ENCODE assay signal across 8 cellular contexts in genomic region chr11:38791346-38791961, GRCh38.
A peak's percentile ranks its signal among the peaks of the same experiment; 100 is the strongest.
DNase-seq lines count a peak whose midpoint lies in the region; ATAC-seq and TF ChIP-seq lines count a peak whose summit lies in the region.

No MANE protein-coding gene starts in this region.

- H3K27me3 Mint-ChIP-seq in MCF 10A (ENCODE audit: insufficient read depth, unreplicated experiment) = no peaks in the 10 kb centered on the region
- no peaks in the 10 kb centered on the region for H3K27me3 Mint-ChIP-seq in stimulated activated memory B cell treated with anti-CD40 and anti-IgM and Interleukin-4, amounts not matched to agents 10 μg/mL and 1 μg/mL and 100 μg/mL, for 72 hours

- no peaks in the 10 kb centered on the region for H3K9me3 ChIP-seq in vagina

- no peak overlapping the region for H3K27ac ChIP-seq in vagina

- H3K4me3 ChIP-seq in vagina = no peak overlapping the region

- no peaks in the 10 kb centered on the region for H3K36me3 Mint-ChIP-seq in MCF 10A (ENCODE audit: insufficient read depth, unreplicated experiment)
- no peaks in the 10 kb centered on the region for H3K36me3 Mint-ChIP-seq in stimulated activated memory B cell treated with anti-CD40 and anti-IgM and Interleukin-4, amounts not matched to agents 10 μg/mL and 1 μg/mL and 100 μg/mL, for 72 hours

- H3K4me3 Mint-ChIP-seq in MCF 10A (ENCODE audit: unreplicated experiment) = no peak overlapping the region
- no peak overlapping the region for H3K4me3 Mint-ChIP-seq in stimulated activated memory B cell treated with anti-CD40 and anti-IgM and Interleukin-4, amounts not matched to agents 10 μg/mL and 1 μg/mL and 100 μg/mL, for 72 hours

- H3K27ac Mint-ChIP-seq in MCF 10A (ENCODE audit: low read depth, unreplicated experiment) = no peak overlapping the region
- H3K27ac Mint-ChIP-seq in stimulated activated memory B cell treated with anti-CD40 and anti-IgM and Interleukin-4, amounts not matched to agents 10 μg/mL and 1 μg/mL and 100 μg/mL, for 72 hours = no peak overlapping the region

- POLR2A ChIA-PET in MCF 10A (lab: Yijun Ruan, JAX) = interaction anchor here (0.6 kb wide), 1 partner anchor 123 kb away, joined by 3 read pairs; no protein-coding TSS in a partner anchor

- peak; percentile 59 for DNase-seq in COLO829 (ENCODE audit: low spot score)
- DNase-seq in NCI-H748 treated with DMSO at 0.1 percent for 48 hours (lab: John Stamatoyannopoulos, UW) = peak; percentile 30
- DNase-seq in MCF 10A (ENCODE audit: unreplicated experiment) = peak; percentile 82
- no peak for DNase-seq in left lobe of liver (ENCODE audit: low spot score)
- DNase-seq in vagina (ENCODE audit: extremely low spot score in 2 of 2) = no peak

- no peaks in the 10 kb centered on the region for H3K27me3 ChIP-seq in vagina

- no peaks in the 10 kb centered on the region for H3K4me1 Mint-ChIP-seq in MCF 10A (ENCODE audit: insufficient read depth, unreplicated experiment)
- no peaks in the 10 kb centered on the region for H3K4me1 Mint-ChIP-seq in stimulated activated memory B cell treated with anti-CD40 and anti-IgM and Interleukin-4, amounts not matched to agents 10 μg/mL and 1 μg/mL and 100 μg/mL, for 72 hours

- BruUV-seq in MCF 10A (replicated peaks; lab: Mats Ljungman, UMichigan) = no TSS peak

- H3K9me3 Mint-ChIP-seq in MCF 10A (ENCODE audit: unreplicated experiment) = peaks cover 2% of the 10 kb centered on the region
- H3K9me3 Mint-ChIP-seq in stimulated activated memory B cell treated with anti-CD40 and anti-IgM and Interleukin-4, amounts not matched to agents 10 μg/mL and 1 μg/mL and 100 μg/mL, for 72 hours = peaks cover 4% of the 10 kb centered on the region

- H3K4me1 ChIP-seq in vagina = no peaks in the 10 kb centered on the region

- intact Hi-C loops in MCF 10A (cut with micrococcal nuclease) (loop anchor here (1.0 to 10.0 kb wide), 4 partner anchors 575 to 1342 kb away; no protein-coding TSS in a partner anchor), vagina (cut with DNase I) (no loop called here)

- no peaks in the 10 kb centered on the region for H3K36me3 ChIP-seq in vagina

- TF ChIP-seq CTCF in MCF 10A (IDR thresholded peaks at IDR 0.05; ENCODE audit: unreplicated experiment) (peak; percentile 76), vagina (IDR thresholded peaks at IDR 0.05) (peak in 2 of 3 experiments; percentile 19 to 34)

- no peak for TF ChIP-seq POLR2A in vagina (IDR thresholded peaks at IDR 0.05)

- CTCF ChIA-PET in MCF 10A (lab: Yijun Ruan, JAX) = interaction anchor here (0.6 to 2.6 kb wide), 23 partner anchors 11 to 1904 kb away, joined by 3 to 33 read pairs (median 3); no protein-coding TSS in a partner anchor

- ATAC-seq in GM18870 (IDR thresholded peaks at IDR 0.05; ENCODE audit: unreplicated experiment) (peak; percentile 72), HG03457 (IDR thresholded peaks at IDR 0.05; ENCODE audit: unreplicated experiment) (peak; percentile 87), left lobe of liver (peak; percentile 92)
- no peak for ATAC-seq in stimulated activated memory B cell treated with anti-CD40 and anti-IgM and Interleukin-4, amounts not matched to agents 10 μg/mL and 1 μg/mL and 100 μg/mL, for 72 hours

Comparison
In these comparisons a context has a peak if more than half of its experiments do, and no peak if none do; other contexts are left out.
1. DNase-seq: peak in COLO829 (single experiment), NCI-H748 treated with DMSO at 0.1 percent for 48 hours (single experiment) and MCF 10A (single experiment); none in left lobe of liver (single experiment) and vagina (0 of 2).